In genomic region chr10:49284356-49284755, GRCh38 we compare ENCODE assay signal across 29 cellular contexts. TPM values are rescaled to one million over a fixed set of nuclear protein-coding genes. Genes with fewer than 3 reads are reported as not detected.
"Had no signal": no experiment of that assay in that cellular context is flagged by ENCODE, and none has a peak within 500 bp of the region (broad histone marks: within the 10 kb centered on the region; RNA-seq: fewer than 3 reads in every experiment).

No MANE protein-coding gene starts in this region.

- H3K9me3 ChIP-seq: ascending aorta, esophagus squamous epithelium, prostate gland, thoracic aorta had no signal

- H3K27ac ChIP-seq: ascending aorta, cardiac muscle cell, epithelial cell of prostate, esophagus squamous epithelium, hepatocyte, prostate gland, thoracic aorta had no signal

- H3K4me1 ChIP-seq: ascending aorta, esophagus squamous epithelium, prostate gland had no signal

- H3K27me3 ChIP-seq: ascending aorta, cardiac muscle cell had no signal

- ATAC-seq: activated CD8-positive, alpha-beta T cell treated with anti-CD3 and anti-CD28 coated beads for 36 hours had no signal

- H3K4me3 ChIP-seq: ascending aorta, cardiac muscle cell, esophagus squamous epithelium, hepatocyte, prostate gland, thoracic aorta had no signal

- DNase-seq: activated B cell treated with CpG ODN at 0.5 μM for 24 hours; activated CD4-positive, alpha-beta T cell treated with anti-CD3 and anti-CD28 coated beads, Interleukin-2, amount 50 U/mL, for 1 hour; activated CD8-positive, alpha-beta T cell treated with anti-CD3 and anti-CD28 coated beads for 36 hours; activated effector memory CD4-positive, alpha-beta T cell treated with anti-CD3 and anti-CD28 coated beads, Interleukin-2, amount 50 U/mL, for 16 hours; activated naive CD4-positive, alpha-beta T cell treated with anti-CD3 and anti-CD28 coated beads for 36 hours; activated naive CD8-positive, alpha-beta T cell treated with anti-CD3 and anti-CD28 coated beads, Interleukin-2, amount 10 ng/mL, durations not matched to agents 7 days and 5 days; activated T-cell treated with anti-CD3 and anti-CD28 coated beads, Interleukin-2, amount 50 U/mL, for 1 hour; effector CD4-positive, alpha-beta T cell; esophagus squamous epithelium; left cardiac atrium; left ventricle myocardium superior; stimulated activated CD4-positive, alpha-beta T cell treated with anti-CD3 and anti-CD28 coated beads, Interleukin-2, amount 100 ng/mL, for 48 hours; stimulated activated naive CD4-positive, alpha-beta T cell treated with Interleukin-2 at 50 U/mL for 16 hours; T-helper 1 cell; trophoblast cell had no signal

- H3K36me3 ChIP-seq: ascending aorta, cardiac muscle cell, esophagus squamous epithelium, prostate gland, thoracic aorta had no signal

RNA-seq across cellular contexts. Expression of gene C10orf71, which starts 14.6 kb away (rescaled TPM):
- total RNA-seq: activated B cell treated with CpG ODN at 0.5 μM for 24 hours; activated CD8-positive, alpha-beta T cell treated with anti-CD3 and anti-CD28 coated beads for 36 hours; activated naive CD4-positive, alpha-beta T cell treated with anti-CD3 and anti-CD28 coated beads for 36 hours; activated naive CD8-positive, alpha-beta T cell treated with anti-CD3 and anti-CD28 coated beads, Interleukin-2, amount 10 ng/mL, durations not matched to agents 7 days and 5 days; activated T-helper 1 cell treated with anti-CD3 and anti-CD28 coated beads, Interleukin-12 subunit alpha, Interleukin-12 subunit beta, Interleukin-2, Interleukin-4 antibody, amounts not matched to agents 30 ng/mL and 10 ng/mL and 1 ng/mL, durations not matched to agents 14 hours and 24 hours and 36 hours; ascending aorta; chondrocyte; frontal cortex; hepatocyte; lung microvascular endothelial cell; mucosa of gallbladder; osteocyte; subcutaneous adipose tissue had no signal
- polyA plus RNA-seq: hepatocyte, keratinocyte had no signal
